Comparison of ENCODE assay signal across 36 cellular contexts in genomic region chr3:77807312-77807711, GRCh38.
"Had no signal": no experiment of that assay in that cellular context is flagged by ENCODE, and none has a peak within 500 bp of the region (broad histone marks: within the 10 kb centered on the region; RNA-seq: fewer than 3 reads in every experiment).

No MANE protein-coding gene starts in this region.

- H3K27me3 ChIP-seq: adrenal gland, body of pancreas, brain microvascular endothelial cell, breast epithelium had no signal

- H3K9me3 Mint-ChIP-seq: activated CD4-positive, alpha-beta T cell treated with anti-CD3 and anti-CD28 coated beads, Interleukin-2, amount 10 ng/mL, durations not matched to agents 24 days and 14 days had no signal

- H3K27ac ChIP-seq: adrenal gland, body of pancreas, brain microvascular endothelial cell, breast epithelium, VCaP had no signal

- H3K4me3 ChIP-seq: adrenal gland, body of pancreas, breast epithelium had no signal

- H3K4me1 ChIP-seq: adrenal gland, body of pancreas, breast epithelium had no signal

- H3K36me3 ChIP-seq: adrenal gland, brain microvascular endothelial cell, breast epithelium had no signal

- ATAC-seq: activated CD8-positive, alpha-beta T cell treated with anti-CD3 and anti-CD28 coated beads for 36 hours; activated naive CD4-positive, alpha-beta T cell treated with anti-CD3 and anti-CD28 coated beads, Interleukin-2, amount 50 U/mL, for 72 hours; activated T-cell treated with anti-CD3 and anti-CD28 coated beads, Interleukin-2, amount 50 U/mL, for 4 hours; activated T-cell treated with anti-CD3 and anti-CD28 coated beads, Interleukin-2, amount 50 U/mL, for 72 hours; activated T-helper 17 cell treated with anti-CD3 and anti-CD28 coated beads, Interleukin-2, amount 50 U/mL, for 72 hours; body of pancreas had no signal

- H3K4me1 Mint-ChIP-seq: activated B cell treated with CpG ODN at 0.5 μM for 24 hours; activated CD4-positive, alpha-beta T cell treated with anti-CD3 and anti-CD28 coated beads, Interleukin-2, amount 10 ng/mL, durations not matched to agents 24 days and 14 days; activated naive CD8-positive, alpha-beta T cell treated with anti-CD3 and anti-CD28 coated beads for 36 hours; activated T-helper 17 cell treated with anti-CD3 and anti-CD28 coated beads, Interleukin-2, amount 50 U/mL, for 72 hours had no signal

- H3K27me3 Mint-ChIP-seq: activated B cell treated with CpG ODN at 0.5 μM for 24 hours; activated CD4-positive, alpha-beta memory T cell treated with anti-CD3 and anti-CD28 coated beads for 36 hours; activated CD4-positive, alpha-beta T cell treated with anti-CD3 and anti-CD28 coated beads, Interleukin-2, amount 10 ng/mL, durations not matched to agents 24 days and 14 days; activated CD8-positive, alpha-beta T cell treated with anti-CD3 and anti-CD28 coated beads for 36 hours; activated naive CD8-positive, alpha-beta T cell treated with anti-CD3 and anti-CD28 coated beads for 36 hours; activated T-helper 17 cell treated with anti-CD3 and anti-CD28 coated beads, Interleukin-2, amount 50 U/mL, for 72 hours had no signal

- DNase-seq: activated B cell treated with CpG ODN at 0.5 μM for 24 hours; activated CD4-positive, alpha-beta memory T cell treated with anti-CD3 and anti-CD28 coated beads for 36 hours; activated CD4-positive, alpha-beta T cell treated with anti-CD3 and anti-CD28 coated beads for 4 hours; activated CD4-positive, alpha-beta T cell treated with anti-CD3 and anti-CD28 coated beads, Interleukin-2, amount 10 ng/mL, durations not matched to agents 24 days and 14 days; activated CD4-positive, alpha-beta T cell treated with anti-CD3 and anti-CD28 coated beads, Interleukin-2, amount 50 U/mL, for 1 hour; activated CD4-positive, alpha-beta T cell treated with anti-CD3 and anti-CD28 coated beads, Interleukin-2, amount 50 U/mL, for 4 hours; activated CD4-positive, CD25-positive, alpha-beta regulatory T cell treated with anti-CD3 and anti-CD28 coated beads, Interleukin-2, amount 50 U/mL, for 72 hours; activated CD8-positive, alpha-beta memory T cell treated with anti-CD3 and anti-CD28 coated beads, Interleukin-2, amount 50 U/mL, for 4 hours; activated CD8-positive, alpha-beta T cell treated with anti-CD3 and anti-CD28 coated beads for 36 hours; activated effector memory CD4-positive, alpha-beta T cell treated with anti-CD3 and anti-CD28 coated beads, Interleukin-2, amount 50 U/mL, for 16 hours; activated gamma-delta T cell treated with Interleukin-2 at 50 U/mL for 16 hours; activated naive CD4-positive, alpha-beta T cell; activated naive CD4-positive, alpha-beta T cell treated with anti-CD3 and anti-CD28 coated beads for 36 hours; activated naive CD4-positive, alpha-beta T cell treated with anti-CD3 and anti-CD28 coated beads, Interleukin-2, amount 50 U/mL, for 16 hours; activated naive CD8-positive, alpha-beta T cell treated with anti-CD3 and anti-CD28 coated beads for 36 hours; activated T-cell treated with anti-CD3 and anti-CD28 coated beads for 4 hours; activated T-cell treated with anti-CD3 and anti-CD28 coated beads, Interleukin-2, amount 50 U/mL, for 1 hour; activated T-cell treated with anti-CD3 and anti-CD28 coated beads, Interleukin-2, amount 50 U/mL, for 4 hours; activated T-cell treated with anti-CD3 and anti-CD28 coated beads, Interleukin-2, amount 50 U/mL, for 72 hours; adrenal gland; amniotic stem cell; aorta; body of pancreas; brain microvascular endothelial cell; central memory CD4-positive, alpha-beta T cell; T-helper 2 cell; T-helper 9 cell had no signal

- FAIRE-seq: astrocyte, TTC549 had no signal

- H3K27ac Mint-ChIP-seq: activated B cell treated with CpG ODN at 0.5 μM for 24 hours; activated CD4-positive, alpha-beta memory T cell treated with anti-CD3 and anti-CD28 coated beads for 36 hours; activated CD4-positive, alpha-beta T cell treated with anti-CD3 and anti-CD28 coated beads, Interleukin-2, amount 10 ng/mL, durations not matched to agents 24 days and 14 days; activated CD8-positive, alpha-beta T cell treated with anti-CD3 and anti-CD28 coated beads for 36 hours; activated naive CD4-positive, alpha-beta T cell treated with anti-CD3 and anti-CD28 coated beads for 36 hours; activated naive CD4-positive, alpha-beta T cell treated with anti-CD3 and anti-CD28 coated beads, Interleukin-2, amount 50 U/mL, for 72 hours; activated naive CD8-positive, alpha-beta T cell treated with anti-CD3 and anti-CD28 coated beads for 36 hours; activated T-cell treated with anti-CD3 and anti-CD28 coated beads, Interleukin-2, amount 50 U/mL, for 72 hours; activated T-helper 1 cell treated with anti-CD3 and anti-CD28 coated beads, Interleukin-12 subunit alpha, Interleukin-12 subunit beta, Interleukin-2, Interleukin-4 antibody, amounts not matched to agents 30 ng/mL and 10 ng/mL and 1 ng/mL, durations not matched to agents 14 hours and 24 hours and 36 hours; activated T-helper 17 cell treated with anti-CD3 and anti-CD28 coated beads, Interleukin-2, amount 50 U/mL, for 72 hours; T-helper 1 cell treated with Interleukin-12 subunit alpha and Interleukin-12 subunit beta and Interleukin-4 antibody, amounts not matched to agents 30 μg/mL and 1 μg/mL, for 36 hours; T-helper 2 cell treated with Interferon-gamma antibody and Interleukin-4, amounts not matched to agents 5 μg/mL and 100 μg/mL, for 36 hours had no signal

- H3K9me3 ChIP-seq: body of pancreas, breast epithelium had no signal

- H3K36me3 Mint-ChIP-seq: activated CD4-positive, alpha-beta memory T cell treated with anti-CD3 and anti-CD28 coated beads for 36 hours; activated naive CD8-positive, alpha-beta T cell treated with anti-CD3 and anti-CD28 coated beads for 36 hours had no signal

- H3K4me3 Mint-ChIP-seq: activated B cell treated with CpG ODN at 0.5 μM for 24 hours; activated CD4-positive, alpha-beta memory T cell treated with anti-CD3 and anti-CD28 coated beads for 36 hours; activated CD4-positive, alpha-beta T cell treated with anti-CD3 and anti-CD28 coated beads, Interleukin-2, amount 10 ng/mL, durations not matched to agents 24 days and 14 days; activated CD8-positive, alpha-beta T cell treated with anti-CD3 and anti-CD28 coated beads for 36 hours; activated naive CD4-positive, alpha-beta T cell treated with anti-CD3 and anti-CD28 coated beads for 36 hours; activated naive CD8-positive, alpha-beta T cell treated with anti-CD3 and anti-CD28 coated beads for 36 hours; activated T-cell treated with anti-CD3 and anti-CD28 coated beads, Interleukin-2, amount 50 U/mL, for 4 hours; activated T-cell treated with anti-CD3 and anti-CD28 coated beads, Interleukin-2, amount 50 U/mL, for 72 hours; activated T-helper 1 cell treated with anti-CD3 and anti-CD28 coated beads, Interleukin-12 subunit alpha, Interleukin-12 subunit beta, Interleukin-2, Interleukin-4 antibody, amounts not matched to agents 30 ng/mL and 10 ng/mL and 1 ng/mL, durations not matched to agents 14 hours and 24 hours and 36 hours; activated T-helper 17 cell treated with anti-CD3 and anti-CD28 coated beads, Interleukin-2, amount 50 U/mL, for 72 hours; T-helper 1 cell treated with Interleukin-12 subunit alpha and Interleukin-12 subunit beta and Interleukin-4 antibody, amounts not matched to agents 30 μg/mL and 1 μg/mL, for 36 hours; T-helper 2 cell treated with Interferon-gamma antibody and Interleukin-4, amounts not matched to agents 5 μg/mL and 100 μg/mL, for 36 hours had no signal
